ENCODE assay signal across 8 cellular contexts in the genomic region with DNA sequence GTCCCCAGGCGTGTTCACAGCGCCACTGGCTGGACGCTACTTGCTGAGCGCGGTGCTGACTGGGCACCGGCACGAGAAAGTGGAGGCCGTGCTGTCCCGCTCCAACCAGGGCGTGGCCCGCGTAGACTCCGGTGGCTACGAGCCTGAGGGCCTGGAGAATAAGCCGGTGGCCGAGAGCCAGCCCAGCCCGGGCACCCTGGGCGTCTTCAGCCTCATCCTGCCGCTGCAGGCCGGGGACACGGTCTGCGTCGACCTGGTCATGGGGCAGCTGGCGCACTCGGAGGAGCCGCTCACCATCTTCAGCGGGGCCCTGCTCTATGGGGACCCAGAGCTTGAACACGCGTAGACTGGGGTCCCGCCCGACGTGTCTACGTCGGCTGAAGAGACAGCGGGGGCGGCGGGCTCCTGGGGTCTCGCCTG. TPM values are rescaled to one million over a fixed set of nuclear protein-coding genes. Genes with fewer than 3 reads are reported as not detected.
DNase-seq lines count a peak whose midpoint lies in the region; ATAC-seq and TF ChIP-seq lines count a peak whose summit lies in the region.

No MANE protein-coding gene starts in this region.

- H3K36me3 ChIP-seq in breast epithelium, result no peaks in the 10 kb centered on the region
- H3K36me3 ChIP-seq in sigmoid colon, result peaks cover 9 to 24% (median 15%) of the 10 kb centered on the region in 4 donors

- DNase-seq in GM03348 (ENCODE audit: low spot score) (peak; percentile 76), RPMI7951 (ENCODE audit: low read depth) (peak; percentile 83), breast epithelium (ENCODE audit: low spot score in 2 of 2) (peak; percentile 47 to 63), iPS-NIHi11 (ENCODE audit: low spot score) (peak; percentile 57), sigmoid colon (peak; percentile 94)

- peak overlapping the region; percentile 68 to 75 (median 74) for H3K4me3 ChIP-seq in breast epithelium
- peak overlapping the region; percentile 32 to 63 (median 55) for H3K4me3 ChIP-seq in sigmoid colon

- no peak for TF ChIP-seq EP300 in sigmoid colon (IDR thresholded peaks at IDR 0.05)

- ATAC-seq in HG03066 (IDR thresholded peaks at IDR 0.05; ENCODE audit: low read depth, unreplicated experiment) (peak; percentile 15), GM21825 (IDR thresholded peaks at IDR 0.05; ENCODE audit: unreplicated experiment) (no peak)

- H3K4me1 ChIP-seq in breast epithelium (peaks cover 0 to 18% of the 10 kb centered on the region in 2 donors), sigmoid colon (peaks cover 0 to 66% (median 61%) of the 10 kb centered on the region in 4 donors)

- no peaks in the 10 kb centered on the region for H3K27me3 ChIP-seq in breast epithelium
- no peaks in the 10 kb centered on the region for H3K27me3 ChIP-seq in sigmoid colon

- H3K9me3 ChIP-seq in breast epithelium (no peaks in the 10 kb centered on the region), sigmoid colon (no peaks in the 10 kb centered on the region)

- H3K27ac ChIP-seq in 22Rv1 (peak overlapping the region; percentile 79), breast epithelium (peak overlapping the region; percentile 74 to 89), sigmoid colon (peak overlapping the region; percentile 88 to 98 (median 96))

- intact Hi-C loops in breast epithelium (cut with DNase I; ENCODE audit: low total_unique reads), result no loop called here
- intact Hi-C loops in sigmoid colon (cut with DNase I), result loop anchor here (1.0 to 5.0 kb wide), 4 partner anchors 35 to 127 kb away; partner anchors contain the start of genes ATRAID, MAPRE3, SLC5A6 and TMEM214

- 1 to 2% methylated on average over 38 of the region's 38 CpGs for WGBS in sigmoid colon, 2 donors

- TF ChIP-seq CTCF in 22Rv1 (IDR thresholded peaks at IDR 0.05), result no peak; the same call in 1 of the 2 replicates
- no peak for TF ChIP-seq CTCF in breast epithelium (IDR thresholded peaks at IDR 0.05)
- TF ChIP-seq CTCF in sigmoid colon (IDR thresholded peaks at IDR 0.05), result peak in 2 of 4 experiments; percentile 13 to 32

- no peak for TF ChIP-seq POLR2A in breast epithelium (IDR thresholded peaks at IDR 0.05)
- peak in 1 of 2 donors; percentile 7 for TF ChIP-seq POLR2A in sigmoid colon (IDR thresholded peaks at IDR 0.05)

RNA-seq across cellular contexts. Expression of gene KHK, which starts 0.9 kb away (rescaled TPM):
- total RNA-seq in RPMI7951 (2014; rRNA removed; shearing (Covaris generic)), result 4.1 and 5.8 TPM in 2 replicates
- total RNA-seq in breast epithelium, result 1 to 10 TPM; 2.2 to 4.1 (median 3.6) TPM
- total RNA-seq in sigmoid colon, result 1 to 10 TPM; 1.6 to 5.3 (median 3.8) TPM
- polyA plus RNA-seq in sigmoid colon, result 10 to 100 TPM in 1 of 3 donors, 1 to 10 TPM in 2; 2.4 to 12.7 (median 6.7) TPM

RNA-seq across cellular contexts. Expression of gene EMILIN1, which starts 7.3 kb away (rescaled TPM):
- 27.6 and 44.8 TPM in 2 replicates for total RNA-seq in RPMI7951 (2014; rRNA removed; shearing (Covaris generic))
- total RNA-seq in breast epithelium (10 to 100 TPM; 25.6 to 94.7 (median 26.9) TPM), sigmoid colon (100 to 1,000 TPM; 156 to 350 (median 279) TPM)
- polyA plus RNA-seq in sigmoid colon, result 10 to 100 TPM in 1 of 3 donors, 1 to 10 TPM in 2; 4.8 to 50.9 (median 5.3) TPM

RNA-seq across cellular contexts. Expression of gene OST4, which starts 14.2 kb away (rescaled TPM):
- total RNA-seq in RPMI7951 (2014; rRNA removed; shearing (Covaris generic)), result 784 and 843 TPM in 2 replicates
- total RNA-seq in breast epithelium (100 to 1,000 TPM; 271 to 309 (median 281) TPM), sigmoid colon (100 to 1,000 TPM; 244 to 428 (median 382) TPM)
- 100 to 1,000 TPM; 366 to 688 (median 635) TPM for polyA plus RNA-seq in sigmoid colon

RNA-seq across cellular contexts. Expression of gene CGREF1, which starts 33.2 kb away (rescaled TPM):
- total RNA-seq in RPMI7951 (2014; rRNA removed; shearing (Covaris generic)), result 5.2 and 5.3 TPM in 2 replicates
- total RNA-seq in breast epithelium (10 to 100 TPM in 1 of 3 donors, 1 to 10 TPM in 2; 3.2 to 16.4 (median 3.4) TPM), sigmoid colon (1 to 10 TPM in 2 of 4 donors, under 1 TPM in 2; 0.68 to 1.4 (median 0.97) TPM)
- polyA plus RNA-seq in sigmoid colon, result 1 to 10 TPM in 1 of 3 donors, not detected in 2; 2.6 TPM

RNA-seq across cellular contexts. Expression of gene AGBL5, which starts 34.2 kb away (rescaled TPM):
- total RNA-seq in RPMI7951 (2014; rRNA removed; shearing (Covaris generic)), result 29.1 and 32.3 TPM in 2 replicates
- total RNA-seq in breast epithelium (10 to 100 TPM; 12.5 to 21.5 (median 16.1) TPM), sigmoid colon (10 to 100 TPM; 16.8 to 23.3 (median 18.1) TPM)
- polyA plus RNA-seq in sigmoid colon, result 10 to 100 TPM; 12.4 to 16.2 (median 13.4) TPM
